ENCODE assay signal across 26 cellular contexts in the genomic region with DNA sequence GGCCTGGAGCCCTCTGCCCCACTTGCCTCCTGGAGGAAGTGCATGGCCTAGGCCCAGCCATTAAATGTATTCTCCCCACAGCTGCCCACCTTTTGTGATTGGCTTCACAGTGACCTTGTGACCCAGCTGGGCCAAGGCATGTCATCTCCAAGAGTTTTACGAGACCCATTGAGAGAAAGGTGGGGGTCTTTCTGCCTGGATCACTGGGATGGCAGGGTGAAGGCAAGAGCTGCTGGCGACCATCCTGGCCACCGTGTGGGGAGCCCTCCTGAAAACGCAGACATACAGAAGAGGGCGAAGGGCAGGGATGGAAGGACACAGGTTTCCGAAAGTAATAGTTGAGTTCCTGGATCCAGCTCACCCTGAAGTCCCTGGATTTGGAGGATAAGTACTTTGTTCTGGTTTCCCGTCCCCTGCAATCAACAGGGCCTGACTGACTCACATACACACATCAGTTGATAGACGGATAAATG. TPM values are rescaled to one million over a fixed set of nuclear protein-coding genes. Genes with fewer than 3 reads are reported as not detected.
DNase-seq lines count a peak whose midpoint lies in the region; ATAC-seq, FAIRE-seq and TF ChIP-seq lines count a peak whose summit lies in the region.
"Had no signal": no experiment of that assay in that cellular context is flagged by ENCODE, and none has a peak within 500 bp of the region (broad histone marks: within the 10 kb centered on the region; RNA-seq: fewer than 3 reads in every experiment).

No MANE protein-coding gene starts in this region.

- H3K9me3 Mint-ChIP-seq in GM23338 (no peaks in the 10 kb centered on the region), osteocyte (ENCODE audit: unreplicated experiment) (no peaks in the 10 kb centered on the region)
- peaks cover 0 to 2% (median 0%) of the 10 kb centered on the region in 8 donors for H3K9me3 Mint-ChIP-seq in CD4-positive, alpha-beta memory T cell
- H3K9me3 Mint-ChIP-seq: CD8-positive, alpha-beta T cell; IgD-negative memory B cell had no signal

- H3F3A ChIP-seq in GM23338 (replicated peaks; ENCODE audit: low read depth) = no peaks in the 10 kb centered on the region

- H3K27ac ChIP-seq in BLaER1 treated with 17β-estradiol and CSF1 and Interleukin-3, amounts not matched to agents 10 nM and 100 nM = peak overlapping the region in 3 of 11 experiments; percentile 21 to 35 (median 31); a peak in 4 of 22 replicates
- no peak overlapping the region for H3K27ac ChIP-seq in GM23338 (ENCODE audit: low read depth)
- no peak overlapping the region for H3K27ac ChIP-seq in CD4-positive, alpha-beta memory T cell (ENCODE audit: low read depth, low read length)
- H3K27ac ChIP-seq: PC-9 had no signal

- H3K9ac ChIP-seq in BLaER1 treated with 17β-estradiol and CSF1 and Interleukin-3, amounts not matched to agents 10 nM and 100 nM = 0 out of 22 replicates have a peak overlapping the region, but pooled peaks of 2 of the 11 experiments have one; percentile 0 to 15
- H3K9ac ChIP-seq: SK-N-SH had no signal

- H3K9me2 ChIP-seq in GM23338 (ENCODE audit: insufficient read depth) = no peaks in the 10 kb centered on the region
- H3K9me2 ChIP-seq: SK-N-SH had no signal

- 0 out of 2 replicates have a peak overlapping the region, but pooled peaks have one; percentile 23 for H2AFZ ChIP-seq in GM23338
- H2AFZ ChIP-seq: PC-9 had no signal

- H3K36me3 ChIP-seq in BLaER1 treated with 17β-estradiol and CSF1 and Interleukin-3, amounts not matched to agents 10 nM and 100 nM = no peaks in the 10 kb centered on the region
- no peaks in the 10 kb centered on the region for H3K36me3 ChIP-seq in GM23338 (ENCODE audit: insufficient read depth)
- no peaks in the 10 kb centered on the region for H3K36me3 ChIP-seq in bronchial epithelial cell (ENCODE audit: control insufficient read depth, insufficient read depth, low read length)
- no peaks in the 10 kb centered on the region for H3K36me3 ChIP-seq in HAP-1 (replicated peaks)
- no peaks in the 10 kb centered on the region for H3K36me3 ChIP-seq in CD4-positive, alpha-beta memory T cell (ENCODE audit: insufficient read depth, low read length)

- peak overlapping the region in 10 of 11 experiments; percentile 24 to 86 (median 72); a peak in 19 of 22 replicates for H3K4me2 ChIP-seq in BLaER1 treated with 17β-estradiol and CSF1 and Interleukin-3, amounts not matched to agents 10 nM and 100 nM
- no peak overlapping the region for H3K4me2 ChIP-seq in GM23338
- H3K4me2 ChIP-seq: PC-9, SK-N-SH had no signal

- intact Hi-C loops in CD4-positive, alpha-beta memory T cell (cut with micrococcal nuclease) = no loop called here

- H3K79me2 ChIP-seq in GM23338 (replicated peaks; ENCODE audit: insufficient read depth) = no peaks in the 10 kb centered on the region

- no peak for ATAC-seq in GM23338
- ATAC-seq: CD8-positive, alpha-beta T cell had no signal

- in situ Hi-C loops in HAP-1 (cut with MboI; ENCODE audit: low sequenced_read_pairs) = no loop called here

- FAIRE-seq in bronchial epithelial cell (lab: Jason Lieb, UNC) = no peak
- FAIRE-seq: G401.6, GM12892 had no signal

- no peaks in the 10 kb centered on the region for H3K36me3 Mint-ChIP-seq in GM23338 (ENCODE audit: low read depth)
- no peaks in the 10 kb centered on the region for H3K36me3 Mint-ChIP-seq in osteocyte (ENCODE audit: unreplicated experiment)
- H3K36me3 Mint-ChIP-seq in CD4-positive, alpha-beta memory T cell = no peaks in the 10 kb centered on the region
- H3K36me3 Mint-ChIP-seq: CD8-positive, alpha-beta T cell had no signal

- DNase-seq in GM23338 (ENCODE audit: low spot score) = no peak
- peak; percentile 23 for DNase-seq in bronchial epithelial cell (ENCODE audit: low read depth)
- DNase-seq in osteocyte (ENCODE audit: extremely low spot score, unreplicated experiment) = peak; percentile 64
- no peak for DNase-seq in superior temporal gyrus (ENCODE audit: extremely low spot score)
- no peak for DNase-seq in HAP-1 (ENCODE audit: low spot score in 2 of 2)
- DNase-seq in CD4-positive, alpha-beta memory T cell = no peak
- DNase-seq: Calu3, DMS153, GOT3, MV-4-11, NCI-H1105 treated with DMSO at 0.1 percent for 48 hours, NCI-H2029 treated with DMSO at 0.1 percent for 48 hours, NCI-H226, NCI-H524, SIG-M5, SK-N-SH had no signal

- no peaks in the 10 kb centered on the region; the same call in 1 of the 3 replicates for H3K4me1 Mint-ChIP-seq in GM23338
- no peaks in the 10 kb centered on the region for H3K4me1 Mint-ChIP-seq in osteocyte (ENCODE audit: unreplicated experiment)
- H3K4me1 Mint-ChIP-seq in CD4-positive, alpha-beta memory T cell = no peaks in the 10 kb centered on the region

- no peaks in the 10 kb centered on the region; a peak in 1 of 22 replicates for H4K20me1 ChIP-seq in BLaER1 treated with 17β-estradiol and CSF1 and Interleukin-3, amounts not matched to agents 10 nM and 100 nM
- no peaks in the 10 kb centered on the region for H4K20me1 ChIP-seq in GM23338 (replicated peaks; ENCODE audit: insufficient read depth)

- H3K27me3 ChIP-seq in BLaER1 treated with 17β-estradiol and CSF1 and Interleukin-3, amounts not matched to agents 10 nM and 100 nM = peaks cover 0 to 6% (median 0%) of the 10 kb centered on the region in 11 experiments; a peak in 1 of 22 replicates
- no peaks in the 10 kb centered on the region for H3K27me3 ChIP-seq in GM23338 (ENCODE audit: insufficient read depth)
- H3K27me3 ChIP-seq in bronchial epithelial cell (ENCODE audit: control insufficient read depth, insufficient read depth, low read length) = no peaks in the 10 kb centered on the region
- H3K27me3 ChIP-seq in HAP-1 (ENCODE audit: low read depth) = peaks cover 17% of the 10 kb centered on the region
- peaks cover 2% of the 10 kb centered on the region for H3K27me3 ChIP-seq in CD4-positive, alpha-beta memory T cell (ENCODE audit: insufficient read depth, low read length)

- H3K4me3 ChIP-seq in BLaER1 treated with 17β-estradiol and CSF1 and Interleukin-3, amounts not matched to agents 10 nM and 100 nM = no peak overlapping the region
- no peak overlapping the region for H3K4me3 ChIP-seq in GM23338
- H3K4me3 ChIP-seq in bronchial epithelial cell (ENCODE audit: low read depth, low read length) = no peak overlapping the region
- H3K4me3 ChIP-seq in HAP-1 = no peak overlapping the region
- H3K4me3 ChIP-seq in CD4-positive, alpha-beta memory T cell (ENCODE audit: low read length in 2 of 2) = no peak overlapping the region
- H3K4me3 ChIP-seq: PC-9 had no signal

- TF ChIP-seq CTCF in GM23338 (conservative IDR thresholded peaks at IDR 0.05; ENCODE audit: low read depth in 2 of 2) = no peak
- no peak for TF ChIP-seq CTCF in bronchial epithelial cell (IDR thresholded peaks at IDR 0.05; ENCODE audit: insufficient read depth, low read length, severe bottlenecking)
- no peak for TF ChIP-seq CTCF in osteocyte (IDR thresholded peaks at IDR 0.05)

- no peaks in the 10 kb centered on the region for H3K27me3 Mint-ChIP-seq in GM23338 (ENCODE audit: insufficient read depth, low read depth, poor library complexity)
- H3K27me3 Mint-ChIP-seq in osteocyte (ENCODE audit: unreplicated experiment) = peaks cover 41% of the 10 kb centered on the region
- H3K27me3 Mint-ChIP-seq in CD4-positive, alpha-beta memory T cell = peaks cover 28 to 31% of the 10 kb centered on the region in 2 donors

- no peaks in the 10 kb centered on the region for H3K9me3 ChIP-seq in BLaER1 treated with 17β-estradiol and CSF1 and Interleukin-3, amounts not matched to agents 10 nM and 100 nM (replicated peaks in 1 of 11)
- H3K9me3 ChIP-seq in HAP-1 = no peaks in the 10 kb centered on the region
- no peaks in the 10 kb centered on the region for H3K9me3 ChIP-seq in CD4-positive, alpha-beta memory T cell (ENCODE audit: control insufficient read depth in 1 of 2, low read length in 2 of 2)
- H3K9me3 ChIP-seq: SK-N-SH had no signal

- H3K4me3 Mint-ChIP-seq in GM23338 (no peak overlapping the region), osteocyte (ENCODE audit: unreplicated experiment) (no peak overlapping the region)
- H3K4me3 Mint-ChIP-seq in CD4-positive, alpha-beta memory T cell = no peak overlapping the region
- H3K4me3 Mint-ChIP-seq: CD8-positive, alpha-beta T cell; IgD-negative memory B cell had no signal

- no peak overlapping the region for H3K27ac Mint-ChIP-seq in GM23338
- no peak overlapping the region for H3K27ac Mint-ChIP-seq in osteocyte (ENCODE audit: unreplicated experiment)
- H3K27ac Mint-ChIP-seq in CD4-positive, alpha-beta memory T cell = no peak overlapping the region
- H3K27ac Mint-ChIP-seq: CD8-positive, alpha-beta T cell; IgD-negative memory B cell had no signal

- POLR2A ChIA-PET in CD4-positive, alpha-beta memory T cell (lab: Charles Lee; ENCODE audit: partially characterized antibody) = interaction anchor here (0.7 kb wide), 1 partner anchor 114 kb away, joined by 3 read pairs; no protein-coding TSS in a partner anchor

- CTCF ChIA-PET in CD4-positive, alpha-beta memory T cell (lab: Charles Lee; ENCODE audit: partially characterized antibody) = no interaction called here

- peaks cover 4 to 50% (median 27%) of the 10 kb centered on the region in 10 experiments; a peak in 17 of 20 replicates for H3K4me1 ChIP-seq in BLaER1 treated with 17β-estradiol and CSF1 and Interleukin-3, amounts not matched to agents 10 nM and 100 nM
- H3K4me1 ChIP-seq in GM23338 (ENCODE audit: insufficient read depth) = peaks cover under 1% of the 10 kb centered on the region; the same call in 1 of the 2 replicates
- no peaks in the 10 kb centered on the region for H3K4me1 ChIP-seq in HAP-1
- H3K4me1 ChIP-seq in CD4-positive, alpha-beta memory T cell (ENCODE audit: insufficient read depth, low read length) = no peaks in the 10 kb centered on the region

TF ChIP-seq in GM23338, 12 proteins besides CTCF, POLR2A, EP300 and RAD21 (continues in another document):
- no peak for TF ChIP-seq POLR2AphosphoS5 (IDR thresholded peaks at IDR 0.05; ENCODE audit: low read depth)
- TF ChIP-seq NANOG (IDR thresholded peaks at IDR 0.05; ENCODE audit: borderline replicate concordance) = no peak

RNA-seq across cellular contexts. Expression of gene SPO11, which starts 12.3 kb away (rescaled TPM):
- total RNA-seq in GM23338 (2014; rRNA removed; shearing (Covaris generic)) = not detected in 2 replicates
- not detected in 2 replicates for polyA plus RNA-seq in GM23338 (2016; fragmentation: Nextera tagmentation; extraction: Ambion mirVana)
- not detected in 2 replicates for total RNA-seq in bronchial epithelial cell
- total RNA-seq in osteocyte = not detected in 2 replicates
- total RNA-seq in CD4-positive, alpha-beta memory T cell = not detected
- polyA plus RNA-seq in CD4-positive, alpha-beta memory T cell = not detected
- total RNA-seq: A673; Calu3; CD8-positive, alpha-beta T cell; Daoy; M059J; PC-9 had no signal
- polyA plus RNA-seq: BJ, IgD-negative memory B cell, SK-N-SH had no signal

RNA-seq across cellular contexts. Expression of gene RAE1, which starts 33.7 kb away (rescaled TPM):
- total RNA-seq in GM23338 (2014; rRNA removed; shearing (Covaris generic)) = 43.3 and 59.7 TPM in 2 replicates
- polyA plus RNA-seq in GM23338 (2016; fragmentation: Nextera tagmentation; extraction: Ambion mirVana) = 33.0 and 35.4 TPM in 2 replicates
- total RNA-seq in bronchial epithelial cell = 21.6 and 25.1 TPM in 2 replicates
- total RNA-seq in osteocyte = 24.3 and 24.7 TPM in 2 replicates
- 10 to 100 TPM; 30.9 to 33.8 TPM for total RNA-seq in CD4-positive, alpha-beta memory T cell
- polyA plus RNA-seq in CD4-positive, alpha-beta memory T cell = 10 to 100 TPM; 31.7 to 43.9 TPM

RNA-seq across cellular contexts. Expression of gene BMP7, which starts 50.9 kb away (rescaled TPM):
- 16.6 and 22.8 TPM in 2 replicates for total RNA-seq in GM23338 (2014; rRNA removed; shearing (Covaris generic))
- 15.9 and 17.8 TPM in 2 replicates for polyA plus RNA-seq in GM23338 (2016; fragmentation: Nextera tagmentation; extraction: Ambion mirVana)
- total RNA-seq in bronchial epithelial cell = not detected in 2 replicates
- total RNA-seq in osteocyte = not detected in 2 replicates
- not detected for total RNA-seq in CD4-positive, alpha-beta memory T cell
- not detected for polyA plus RNA-seq in CD4-positive, alpha-beta memory T cell
- total RNA-seq: Calu3; CD8-positive, alpha-beta T cell had no signal
- polyA plus RNA-seq: BJ, IgD-negative memory B cell, SK-N-SH had no signal

Comparison
In these comparisons a context has a peak if more than half of its experiments do, and no peak if none do; other contexts are left out.
1. DNase-seq: peak in bronchial epithelial cell (single experiment) and osteocyte (single experiment); none in GM23338 (single experiment), superior temporal gyrus (single experiment), HAP-1 (0 of 2) and CD4-positive, alpha-beta memory T cell (0 of 5).
2. RNA of gene BMP7, which starts 50.9 kb away (total RNA-seq): 16.6 to 22.8 TPM in GM23338; not detected in bronchial epithelial cell, not detected in osteocyte and not detected in CD4-positive, alpha-beta memory T cell; every median in the first group is over 10 times any median in the second.